8 cellular contexts compared by ENCODE assay signal in the genomic region with DNA sequence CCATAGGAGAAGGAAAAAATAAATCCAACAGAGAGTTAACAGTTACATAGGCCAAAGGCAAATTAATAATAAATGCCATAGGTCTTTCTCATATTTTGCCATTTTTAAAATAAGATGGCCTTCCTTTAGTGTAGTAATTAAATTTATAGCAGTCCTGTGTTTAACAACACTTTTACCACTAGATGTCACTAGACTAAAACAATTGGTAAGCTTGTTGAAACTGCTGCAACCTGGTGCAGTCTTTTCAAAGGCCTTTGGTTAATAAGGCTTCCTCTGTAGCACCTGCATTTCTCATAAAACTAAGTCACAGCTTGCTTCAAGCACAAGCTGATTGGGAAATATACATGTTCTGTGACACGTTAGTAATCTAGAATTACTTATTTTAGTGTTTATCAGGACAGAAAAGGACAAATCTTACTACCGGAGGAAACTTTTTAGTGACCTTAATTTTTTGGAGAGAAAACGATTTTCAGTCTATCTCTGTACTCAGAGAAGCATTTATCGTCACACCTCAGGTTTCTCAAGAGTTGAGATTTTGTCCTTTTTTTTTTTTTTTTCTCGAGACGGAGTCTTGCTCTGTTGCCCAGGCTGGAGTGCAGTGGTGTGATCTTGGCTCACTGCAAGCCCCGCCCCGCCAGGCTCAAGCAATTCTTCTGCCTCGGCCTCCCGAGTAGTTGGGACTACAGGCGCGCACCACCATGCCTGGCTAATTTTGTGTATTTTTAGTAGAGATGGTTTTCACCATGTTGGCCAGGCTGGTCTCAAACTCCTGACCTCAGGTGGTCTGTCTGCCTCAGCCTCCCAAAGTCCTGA. TPM values are rescaled to one million over a fixed set of nuclear protein-coding genes. Genes with fewer than 3 reads are reported as not detected.
DNase-seq lines count a peak whose midpoint lies in the region; ATAC-seq, FAIRE-seq and TF ChIP-seq lines count a peak whose summit lies in the region.

No MANE protein-coding gene starts in this region.

- CTCF ChIA-PET in endothelial cell of umbilical vein (lab: Charles Lee) = interaction anchor here (0.7 to 6.5 kb wide), 27 partner anchors 9 to 410 kb away, joined by 3 to 71 read pairs (median 5); a partner anchor contains a TSS

- no peaks in the 10 kb centered on the region for H3K27me3 ChIP-seq in endothelial cell of umbilical vein (ENCODE audit: control insufficient read depth in 2 of 2, insufficient read depth in 2 of 2, low read length in 2 of 2)

- DNase-seq in DMS79 (lab: John Stamatoyannopoulos, UW) = peak; percentile 69
- peak; percentile 85 for DNase-seq in H4 (ENCODE audit: low spot score)
- DNase-seq in NCI-H146 treated with DMSO at 0.1 percent for 48 hours (lab: John Stamatoyannopoulos, UW; ENCODE audit: unreplicated experiment) = peak; percentile 92
- DNase-seq in SKM-1 (lab: John Stamatoyannopoulos, UW; ENCODE audit: unreplicated experiment) = peak; percentile 43
- DNase-seq in endothelial cell of umbilical vein (ENCODE audit: low read depth, low spot score) = peak; percentile 73
- no peak for DNase-seq in mucosa of descending colon
- DNase-seq in HuH-7.5 (ENCODE audit: low spot score) = no peak

- dilution Hi-C loops in endothelial cell of umbilical vein (cut with MboI; ENCODE audit: extremely low pct_ligation_motif_present, low sequenced_read_pairs) = no loop called here

- no peaks in the 10 kb centered on the region for H4K20me1 ChIP-seq in endothelial cell of umbilical vein (replicated peaks; ENCODE audit: control insufficient read depth, extremely low read depth, insufficient read depth, low read length)

- intact Hi-C loops in endothelial cell of umbilical vein (cut with micrococcal nuclease) (loop anchor here (1.0 to 5.0 kb wide), 7 partner anchors 100 to 359 kb away; a partner anchor contains a TSS), mucosa of descending colon (cut with DNase I, micrococcal nuclease) (loop anchor here (10.0 kb wide), 3 partner anchors 188 to 328 kb away; a partner anchor contains a TSS)

- no peak overlapping the region for H2AFZ ChIP-seq in endothelial cell of umbilical vein (ENCODE audit: low read depth, low read length)

- H3K36me3 ChIP-seq in endothelial cell of umbilical vein (ENCODE audit: control insufficient read depth in 2 of 2, extremely low read depth in 1 of 2, insufficient read depth in 2 of 2, low read length in 2 of 2) = no peaks in the 10 kb centered on the region
- H3K36me3 ChIP-seq in mucosa of descending colon (ENCODE audit: low read depth) = no peaks in the 10 kb centered on the region

- TF ChIP-seq CTCF in endothelial cell of umbilical vein (IDR thresholded peaks at IDR 0.05; ENCODE audit: extremely low read depth in 1 of 2, insufficient read depth in 1 of 2, low read depth in 1 of 2, low read length in 2 of 2) (peak; percentile 43 to 44), mucosa of descending colon (IDR thresholded peaks at IDR 0.05) (peak; percentile 28)

- no peaks in the 10 kb centered on the region for H3K79me2 ChIP-seq in endothelial cell of umbilical vein (ENCODE audit: control insufficient read depth, insufficient read depth, low read length)

- H3K4me3 ChIP-seq in endothelial cell of umbilical vein (replicated peaks in 1 of 3; ENCODE audit: insufficient read depth in 1 of 3, low read depth in 1 of 3, low read length in 3 of 3) (no peak overlapping the region), mucosa of descending colon (no peak overlapping the region)

- no peak overlapping the region for H3K27ac ChIP-seq in endothelial cell of umbilical vein (ENCODE audit: insufficient read depth, low read depth, low read length)

- H3K9me1 ChIP-seq in endothelial cell of umbilical vein (replicated peaks; ENCODE audit: control insufficient read depth, extremely low read depth, insufficient read depth, low read length) = no peaks in the 10 kb centered on the region

- H3K4me2 ChIP-seq in endothelial cell of umbilical vein (ENCODE audit: insufficient read depth, low read length) = no peak overlapping the region

- POLR2A ChIA-PET in endothelial cell of umbilical vein (lab: Charles Lee) = no interaction called here

- ATAC-seq in mucosa of descending colon (peak; percentile 83), HG02642 (IDR thresholded peaks at IDR 0.05; ENCODE audit: poor library complexity, unreplicated experiment) (no peak)

- H3K9ac ChIP-seq in endothelial cell of umbilical vein (replicated peaks; ENCODE audit: extremely low read depth, insufficient read depth, low read length) = no peak overlapping the region

- FAIRE-seq in endothelial cell of umbilical vein (lab: Jason Lieb, UNC) = peak; percentile 73

- H3K9me3 ChIP-seq in endothelial cell of umbilical vein (replicated peaks; ENCODE audit: control insufficient read depth, insufficient read depth, low read length) = no peaks in the 10 kb centered on the region
- H3K9me3 ChIP-seq in mucosa of descending colon = no peaks in the 10 kb centered on the region

- TF ChIP-seq POLR2A in endothelial cell of umbilical vein (IDR thresholded peaks at IDR 0.05; ENCODE audit: low read depth, low read length) = no peak

- BruUV-seq in endothelial cell of umbilical vein (replicated peaks; lab: Mats Ljungman, UMichigan) = no TSS peak

- H3K4me1 ChIP-seq in endothelial cell of umbilical vein (ENCODE audit: control insufficient read depth, extremely low read depth, insufficient read depth, low read length) = no peaks in the 10 kb centered on the region
- H3K4me1 ChIP-seq in mucosa of descending colon (ENCODE audit: low read depth) = peaks cover 17% of the 10 kb centered on the region

TF ChIP-seq in endothelial cell of umbilical vein, 7 proteins besides CTCF, POLR2A, EP300 and RAD21:
- TF ChIP-seq MYC (IDR thresholded peaks at IDR 0.05; ENCODE audit: low read depth, low read length) (no peak), GATA2 (IDR thresholded peaks at IDR 0.05; ENCODE audit: insufficient read depth, insufficient read length, low read depth, low read length) (no peak), FOS (IDR thresholded peaks at IDR 0.05; ENCODE audit: borderline replicate concordance, insufficient read depth, low read length) (no peak), EZH2 (IDR thresholded peaks at IDR 0.05; ENCODE audit: borderline replicate concordance, low read depth, low read length, severe bottlenecking) (no peak)

RNA-seq across cellular contexts. Expression of a gene that starts 20.0 kb away (rescaled TPM):
- 8.1 and 9.8 TPM in 2 replicates for total RNA-seq in H4 (2014; rRNA removed; shearing (Covaris generic))
- 10.5 and 11.5 TPM in 2 replicates for total RNA-seq in endothelial cell of umbilical vein
- polyA plus RNA-seq in endothelial cell of umbilical vein = 8.3 and 10.3 TPM in 2 replicates
- polyA plus RNA-seq in endothelial cell of umbilical vein (2011; cell fraction: cytosol; rRNA removed) = 11.6 and 12.1 TPM in 2 replicates
- polyA plus RNA-seq in endothelial cell of umbilical vein (2011; cell fraction: nucleus; rRNA removed) = 9.8 and 10.9 TPM in 2 replicates
- 8.0 and 10.8 TPM in 2 replicates for polyA plus RNA-seq in endothelial cell of umbilical vein (2012)
- 11.7 and 21.3 TPM in 2 replicates for polyA minus RNA-seq in endothelial cell of umbilical vein
- 7.3 TPM for polyA minus RNA-seq in endothelial cell of umbilical vein (2011; cell fraction: cytosol; rRNA and poly(A)+ RNA removed)
- 14.6 and 16.5 TPM in 2 replicates for polyA minus RNA-seq in endothelial cell of umbilical vein (2011; cell fraction: nucleus; rRNA and poly(A)+ RNA removed)
- total RNA-seq in mucosa of descending colon = 10 to 100 TPM; 12.1 to 18.1 (median 15.0) TPM

RNA-seq across cellular contexts. Expression of a gene that starts 26.8 kb away (rescaled TPM):
- 0.39 and 0.52 TPM in 2 replicates for total RNA-seq in H4 (2014; rRNA removed; shearing (Covaris generic))
- total RNA-seq in endothelial cell of umbilical vein (56.5 and 65.0 TPM in 2 replicates), mucosa of descending colon (10 to 100 TPM; 34.3 to 59.1 (median 46.5) TPM)
- 24.8 and 37.0 TPM in 2 replicates for polyA plus RNA-seq in endothelial cell of umbilical vein
- 32.6 and 38.9 TPM in 2 replicates for polyA plus RNA-seq in endothelial cell of umbilical vein (2011; cell fraction: cytosol; rRNA removed)
- polyA plus RNA-seq in endothelial cell of umbilical vein (2011; cell fraction: nucleus; rRNA removed) = 14.0 and 17.6 TPM in 2 replicates
- polyA plus RNA-seq in endothelial cell of umbilical vein (2012) = 48.0 and 52.3 TPM in 2 replicates
- 21.6 and 31.3 TPM in 2 replicates for polyA minus RNA-seq in endothelial cell of umbilical vein
- 1.0 TPM for polyA minus RNA-seq in endothelial cell of umbilical vein (2011; cell fraction: cytosol; rRNA and poly(A)+ RNA removed)
- polyA minus RNA-seq in endothelial cell of umbilical vein (2011; cell fraction: nucleus; rRNA and poly(A)+ RNA removed) = 7.9 and 9.4 TPM in 2 replicates

Comparison
In these comparisons a context has a peak if more than half of its experiments do, and no peak if none do; other contexts are left out.
1. DNase-seq: peak in DMS79 (single experiment), H4 (single experiment), NCI-H146 treated with DMSO at 0.1 percent for 48 hours (single experiment), SKM-1 (single experiment) and endothelial cell of umbilical vein (single experiment); none in mucosa of descending colon (0 of 3) and HuH-7.5 (single experiment).
2. RNA of a gene that starts 26.8 kb away (total RNA-seq): 56.5 to 65.0 TPM in endothelial cell of umbilical vein and 34.3 to 59.1 TPM in mucosa of descending colon; 0.39 to 0.52 TPM in H4; every median in the first group is over 10 times any median in the second.